ENCODE assay signal across 21 cellular contexts in the genomic region with DNA sequence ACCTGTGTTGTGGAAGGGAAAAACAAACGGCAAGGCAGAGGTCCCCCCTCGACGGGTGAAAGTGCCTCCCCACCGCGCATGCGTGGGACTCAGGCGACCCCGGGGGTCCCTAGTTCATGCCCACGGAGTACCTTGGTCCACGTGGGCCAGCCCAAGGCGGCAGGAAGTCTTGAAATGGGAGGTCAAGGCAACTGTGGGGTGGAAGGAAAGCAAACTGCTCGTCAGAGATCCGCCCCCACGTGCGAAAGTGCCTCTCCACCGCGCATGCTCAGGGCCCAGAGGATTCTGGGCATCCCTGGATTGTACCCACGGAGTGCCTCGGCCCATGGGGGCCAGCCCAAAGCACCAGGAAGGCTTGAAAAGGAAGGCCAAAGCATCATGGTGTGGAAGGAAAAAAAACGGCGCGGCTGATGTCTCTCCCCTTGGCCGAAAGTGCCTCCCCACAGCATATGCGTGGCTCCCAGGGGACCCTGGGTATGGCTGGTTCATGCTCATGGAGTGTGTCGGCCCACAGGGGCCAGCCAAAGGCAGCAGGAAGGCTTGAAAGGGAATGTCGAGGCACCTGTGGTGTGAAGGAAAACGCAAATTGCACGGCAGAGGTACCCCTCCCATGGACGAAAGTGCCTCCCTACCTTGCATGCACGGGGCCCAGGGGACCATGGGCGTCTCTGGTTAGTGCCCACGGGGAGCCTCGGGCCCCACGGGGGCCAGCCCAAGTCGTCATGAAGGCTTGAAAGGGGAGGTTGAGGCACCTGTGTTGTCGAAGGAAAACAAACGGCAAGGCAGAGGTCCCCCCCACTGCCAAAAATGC.
A peak's percentile ranks its signal among the peaks of the same experiment; 100 is the strongest.
DNase-seq lines count a peak whose midpoint lies in the region; ATAC-seq and TF ChIP-seq lines count a peak whose summit lies in the region.
"Had no signal": no experiment of that assay in that cellular context is flagged by ENCODE, and none has a peak within 500 bp of the region (broad histone marks: within the 10 kb centered on the region; RNA-seq: fewer than 3 reads in every experiment).

No MANE protein-coding gene starts in this region.

- no peaks in the 10 kb centered on the region for H3K9me3 Mint-ChIP-seq in activated CD4-positive, alpha-beta T cell treated with anti-CD3 and anti-CD28 coated beads, Interleukin-2, amount 10 ng/mL, durations not matched to agents 24 days and 14 days
- H3K9me3 Mint-ChIP-seq in CD4-positive, alpha-beta memory T cell, result peaks cover 0 to 34% (median 17%) of the 10 kb centered on the region in 8 donors

- intact Hi-C loops in left colon (cut with DNase I, micrococcal nuclease), result no loop called here
- intact Hi-C loops in spleen (cut with DNase I; ENCODE audit: low total_unique reads), result no loop called here
- intact Hi-C loops in activated CD4-positive, alpha-beta T cell treated with anti-CD3 and anti-CD28 coated beads, Interleukin-2, amount 10 ng/mL, durations not matched to agents 24 days and 14 days (cut with micrococcal nuclease), result no loop called here
- intact Hi-C loops in CD4-positive, alpha-beta memory T cell (cut with micrococcal nuclease), result no loop called here

- H3K4me3 Mint-ChIP-seq in activated CD4-positive, alpha-beta T cell treated with anti-CD3 and anti-CD28 coated beads, Interleukin-2, amount 10 ng/mL, durations not matched to agents 24 days and 14 days, result no peak overlapping the region
- no peak overlapping the region for H3K4me3 Mint-ChIP-seq in CD4-positive, alpha-beta memory T cell
- H3K4me3 Mint-ChIP-seq: activated CD8-positive, alpha-beta T cell treated with anti-CD3 and anti-CD28 coated beads for 36 hours; activated T-cell treated with anti-CD3 and anti-CD28 coated beads, Interleukin-2, amount 50 U/mL, for 72 hours; stimulated activated naive CD8-positive, alpha-beta T cell treated with anti-CD3 and anti-CD28 coated beads, Interleukin-15, Interleukin-2, amounts not matched to agents 100 ng/mL and 50 ng/mL, for 24 hours; T-helper 1 cell treated with Interleukin-12 subunit alpha and Interleukin-12 subunit beta and Interleukin-4 antibody, amounts not matched to agents 30 μg/mL and 1 μg/mL, for 36 hours had no signal

- no peaks in the 10 kb centered on the region for H3K36me3 ChIP-seq in spleen
- no peaks in the 10 kb centered on the region for H3K36me3 ChIP-seq in CD4-positive, alpha-beta memory T cell (ENCODE audit: insufficient read depth, low read length)
- H3K36me3 ChIP-seq: HAP-1, SJSA1 had no signal

- no peaks in the 10 kb centered on the region for H3K4me1 ChIP-seq in spleen
- H3K4me1 ChIP-seq in CD4-positive, alpha-beta memory T cell (ENCODE audit: insufficient read depth, low read length), result no peaks in the 10 kb centered on the region
- H3K4me1 ChIP-seq: HAP-1, SJSA1 had no signal

- no peaks in the 10 kb centered on the region for H3K36me3 Mint-ChIP-seq in activated CD4-positive, alpha-beta T cell treated with anti-CD3 and anti-CD28 coated beads, Interleukin-2, amount 10 ng/mL, durations not matched to agents 24 days and 14 days (ENCODE audit: low read depth)
- H3K36me3 Mint-ChIP-seq in CD4-positive, alpha-beta memory T cell, result no peaks in the 10 kb centered on the region

- 58 to 70% (median 67%) methylated on average over 36 to 37 of the region's 37 CpGs for WGBS in spleen, 5 donors

- DNase-seq in DMS 273 (lab: John Stamatoyannopoulos, UW; ENCODE audit: unreplicated experiment) (peak; percentile 19), DMS 273 treated with DMSO at 0.1 percent for 48 hours (lab: John Stamatoyannopoulos, UW) (no peak), coronary artery (ENCODE audit: low spot score) (peak; percentile 65), left colon (peak; percentile 0 to 11), spleen (peak; percentile 50), NCI-H2227 (lab: John Stamatoyannopoulos, UW; ENCODE audit: unreplicated experiment) (no peak)
- no peak for DNase-seq in activated CD4-positive, alpha-beta T cell treated with anti-CD3 and anti-CD28 coated beads, Interleukin-2, amount 10 ng/mL, durations not matched to agents 24 days and 14 days
- no peak for DNase-seq in CD4-positive, alpha-beta memory T cell
- DNase-seq: activated CD8-positive, alpha-beta T cell treated with anti-CD3 and anti-CD28 coated beads for 36 hours; activated T-cell treated with anti-CD3 and anti-CD28 coated beads, Interleukin-2, amount 50 U/mL, for 72 hours; Calu3; NCI-H1105 treated with DMSO at 0.1 percent for 48 hours; NCI-H2107; NCI-H526 treated with DMSO at 0.1 percent for 48 hours; OCI-M1 had no signal

- CTCF ChIA-PET in CD4-positive, alpha-beta memory T cell (lab: Charles Lee; ENCODE audit: partially characterized antibody), result no interaction called here

- peaks cover 0 to 100% (median 95%) of the 10 kb centered on the region in 8 donors for H3K9me3 ChIP-seq in spleen
- no peaks in the 10 kb centered on the region for H3K9me3 ChIP-seq in CD4-positive, alpha-beta memory T cell (ENCODE audit: control insufficient read depth in 1 of 2, low read length in 2 of 2)
- H3K9me3 ChIP-seq: HAP-1 had no signal

- H3K27me3 ChIP-seq in spleen (replicated peaks in 1 of 7), result peaks cover 0 to 25% (median 0%) of the 10 kb centered on the region in 7 donors
- H3K27me3 ChIP-seq in CD4-positive, alpha-beta memory T cell (ENCODE audit: insufficient read depth, low read length), result no peaks in the 10 kb centered on the region
- H3K27me3 ChIP-seq: SJSA1 had no signal

- no peak for TF ChIP-seq CTCF in coronary artery (IDR thresholded peaks at IDR 0.05)
- no peak for TF ChIP-seq CTCF in spleen (IDR thresholded peaks at IDR 0.05 in 8 of 11, conservative IDR thresholded peaks at IDR 0.05 in 3 of 11)

- H3K4me1 Mint-ChIP-seq in activated CD4-positive, alpha-beta T cell treated with anti-CD3 and anti-CD28 coated beads, Interleukin-2, amount 10 ng/mL, durations not matched to agents 24 days and 14 days, result no peaks in the 10 kb centered on the region
- H3K4me1 Mint-ChIP-seq in CD4-positive, alpha-beta memory T cell, result no peaks in the 10 kb centered on the region

- TF ChIP-seq POLR2A in spleen (IDR thresholded peaks at IDR 0.05), result no peak

- no peak for ATAC-seq in left colon
- ATAC-seq: activated CD8-positive, alpha-beta T cell treated with anti-CD3 and anti-CD28 coated beads for 36 hours; activated T-cell treated with anti-CD3 and anti-CD28 coated beads, Interleukin-2, amount 50 U/mL, for 72 hours had no signal

- H3K4me3 ChIP-seq in coronary artery, result no peak overlapping the region
- H3K4me3 ChIP-seq in spleen, result no peak overlapping the region
- H3K4me3 ChIP-seq in CD4-positive, alpha-beta memory T cell (ENCODE audit: low read length in 2 of 2), result no peak overlapping the region
- H3K4me3 ChIP-seq: HAP-1, SJSA1 had no signal

- no peaks in the 10 kb centered on the region for H3K27me3 Mint-ChIP-seq in activated CD4-positive, alpha-beta T cell treated with anti-CD3 and anti-CD28 coated beads, Interleukin-2, amount 10 ng/mL, durations not matched to agents 24 days and 14 days
- H3K27me3 Mint-ChIP-seq in CD4-positive, alpha-beta memory T cell, result no peaks in the 10 kb centered on the region
- H3K27me3 Mint-ChIP-seq: activated CD8-positive, alpha-beta T cell treated with anti-CD3 and anti-CD28 coated beads for 36 hours; stimulated activated naive CD8-positive, alpha-beta T cell treated with anti-CD3 and anti-CD28 coated beads, Interleukin-15, Interleukin-2, amounts not matched to agents 100 ng/mL and 50 ng/mL, for 24 hours had no signal

- H3K27ac Mint-ChIP-seq in activated CD4-positive, alpha-beta T cell treated with anti-CD3 and anti-CD28 coated beads, Interleukin-2, amount 10 ng/mL, durations not matched to agents 24 days and 14 days, result no peak overlapping the region
- H3K27ac Mint-ChIP-seq in CD4-positive, alpha-beta memory T cell, result no peak overlapping the region
- H3K27ac Mint-ChIP-seq: activated CD8-positive, alpha-beta T cell treated with anti-CD3 and anti-CD28 coated beads for 36 hours; activated T-cell treated with anti-CD3 and anti-CD28 coated beads, Interleukin-2, amount 50 U/mL, for 72 hours; stimulated activated naive CD8-positive, alpha-beta T cell treated with anti-CD3 and anti-CD28 coated beads, Interleukin-15, Interleukin-2, amounts not matched to agents 100 ng/mL and 50 ng/mL, for 24 hours; T-helper 1 cell treated with Interleukin-12 subunit alpha and Interleukin-12 subunit beta and Interleukin-4 antibody, amounts not matched to agents 30 μg/mL and 1 μg/mL, for 36 hours had no signal

- POLR2A ChIA-PET in CD4-positive, alpha-beta memory T cell (lab: Charles Lee; ENCODE audit: partially characterized antibody), result no interaction called here

- H3K27ac ChIP-seq in coronary artery, result no peak overlapping the region
- H3K27ac ChIP-seq in spleen, result no peak overlapping the region
- no peak overlapping the region for H3K27ac ChIP-seq in CD4-positive, alpha-beta memory T cell (ENCODE audit: low read depth, low read length)
- H3K27ac ChIP-seq: 22Rv1, SJSA1, VCaP had no signal

Comparison
In these comparisons a context has a peak if more than half of its experiments do, and no peak if none do; other contexts are left out.
1. DNase-seq: peak in DMS 273 (single experiment), coronary artery (single experiment), left colon (2 of 2) and spleen (single experiment); none in DMS 273 treated with DMSO at 0.1 percent for 48 hours (single experiment), activated CD4-positive, alpha-beta T cell treated with anti-CD3 and anti-CD28 coated beads, Interleukin-2, amount 10 ng/mL, durations not matched to agents 24 days and 14 days (single experiment), CD4-positive, alpha-beta memory T cell (0 of 5) and NCI-H2227 (single experiment).